In the genomic region with DNA sequence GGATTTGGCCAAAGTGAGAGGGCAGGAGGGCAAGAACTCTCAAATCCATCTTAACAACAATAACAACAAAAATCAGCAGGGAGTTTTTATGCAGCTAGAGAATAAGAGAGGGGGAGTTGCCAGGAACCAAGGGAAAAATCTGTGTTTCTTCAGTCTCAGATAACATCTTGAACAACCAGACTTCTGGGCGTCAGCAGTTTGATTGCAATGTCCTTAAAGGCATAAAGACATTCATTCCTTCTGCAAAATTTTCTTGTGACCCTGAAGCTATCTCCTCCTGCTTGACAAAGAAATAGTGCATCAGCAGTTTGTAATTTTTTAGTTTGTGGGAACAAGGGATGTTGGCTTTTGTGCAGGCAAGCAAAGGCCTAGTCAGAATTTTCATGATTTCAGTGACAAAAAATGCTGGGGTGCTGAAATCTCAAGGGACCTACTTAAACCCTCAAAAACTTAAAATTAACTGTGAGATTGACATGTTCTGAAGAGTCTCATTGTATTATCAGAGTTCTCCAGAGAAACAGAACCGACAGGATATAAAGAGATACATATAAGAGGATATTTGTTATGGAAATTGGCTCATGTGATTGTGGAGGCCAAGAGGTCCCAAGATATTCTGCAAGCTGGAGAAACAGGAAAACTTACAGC, we compare ENCODE assay signal across 23 cellular contexts.
DNase-seq lines count a peak whose midpoint lies in the region; ATAC-seq, FAIRE-seq and TF ChIP-seq lines count a peak whose summit lies in the region.
"Had no signal": no experiment of that assay in that cellular context is flagged by ENCODE, and none has a peak within 500 bp of the region (broad histone marks: within the 10 kb centered on the region; RNA-seq: fewer than 3 reads in every experiment).

No MANE protein-coding gene starts in this region.

- H3K4me1 Mint-ChIP-seq in mesothelial cell of epicardium, result peaks cover 44% of the 10 kb centered on the region

- POLR2A ChIA-PET in endothelial cell of umbilical vein (lab: Charles Lee), result no interaction called here

- H3K36me3 Mint-ChIP-seq in mesothelial cell of epicardium, result peaks cover 12% of the 10 kb centered on the region
- H3K36me3 Mint-ChIP-seq: CD8-positive, alpha-beta T cell had no signal

- no TSS peak for BruUV-seq in endothelial cell of umbilical vein (replicated peaks; lab: Mats Ljungman, UMichigan)

- peak overlapping the region; percentile 89 for H3K27ac Mint-ChIP-seq in mesothelial cell of epicardium
- H3K27ac Mint-ChIP-seq: CD8-positive, alpha-beta T cell had no signal

- ATAC-seq in HG02852 (IDR thresholded peaks at IDR 0.05; ENCODE audit: unreplicated experiment) (no peak), HG02588 (IDR thresholded peaks at IDR 0.05; ENCODE audit: unreplicated experiment) (no peak)
- ATAC-seq: CD8-positive, alpha-beta T cell; HCT116 had no signal

- H3K9me3 Mint-ChIP-seq in mesothelial cell of epicardium, result peaks cover 28% of the 10 kb centered on the region

- no peaks in the 10 kb centered on the region for H3K4me1 ChIP-seq in endothelial cell of umbilical vein (ENCODE audit: control insufficient read depth, extremely low read depth, insufficient read depth, low read length)

- TF ChIP-seq CTCF in endothelial cell of umbilical vein (IDR thresholded peaks at IDR 0.05; ENCODE audit: extremely low read depth in 1 of 2, insufficient read depth in 1 of 2, low read depth in 1 of 2, low read length in 2 of 2), result no peak
- no peak for TF ChIP-seq CTCF in mesothelial cell of epicardium (IDR thresholded peaks at IDR 0.05; ENCODE audit: unreplicated experiment)

- no peak for FAIRE-seq in endothelial cell of umbilical vein (lab: Jason Lieb, UNC)
- FAIRE-seq: G401.6, GM12892, H1 had no signal

- H3K4me3 Mint-ChIP-seq in mesothelial cell of epicardium, result no peak overlapping the region
- H3K4me3 Mint-ChIP-seq: CD8-positive, alpha-beta T cell had no signal

- H3K27me3 ChIP-seq in endothelial cell of umbilical vein (ENCODE audit: control insufficient read depth in 2 of 2, insufficient read depth in 2 of 2, low read length in 2 of 2), result no peaks in the 10 kb centered on the region
- H3K27me3 ChIP-seq: MG63 had no signal

- H3K9me3 ChIP-seq in SK-N-MC (ENCODE audit: low read depth, low read length), result no peaks in the 10 kb centered on the region
- H3K9me3 ChIP-seq in endothelial cell of umbilical vein (replicated peaks; ENCODE audit: control insufficient read depth, insufficient read depth, low read length), result no peaks in the 10 kb centered on the region
- H3K9me3 ChIP-seq: MG63 had no signal

- DNase-seq in COLO829 (ENCODE audit: low spot score) (peak; percentile 66), SK-N-MC (ENCODE audit: low read depth, low spot score) (peak; percentile 88), endothelial cell of umbilical vein (ENCODE audit: low read depth, low spot score) (peak; percentile 9), mesothelial cell of epicardium (ENCODE audit: low spot score in 2 of 2, unreplicated experiment in 2 of 2) (no peak), NCI-H2029 treated with DMSO at 0.1 percent for 48 hours (lab: John Stamatoyannopoulos, UW) (no peak)
- no peak for DNase-seq in effector CD4-positive, alpha-beta T cell
- DNase-seq: 8988T; AML-193; C1 segment of cervical spinal cord; CD8-positive, alpha-beta T cell; Karpas-422; MG63; NCI-H1417; NCI-H1694 treated with DMSO at 0.1 percent for 48 hours; NCI-H446; NCI-H526; SHP77 had no signal

- H3K4me3 ChIP-seq in SK-N-MC (0 out of 2 replicates have a peak overlapping the region, but pooled peaks have one; percentile 16), endothelial cell of umbilical vein (replicated peaks in 1 of 3; ENCODE audit: insufficient read depth in 1 of 3, low read depth in 1 of 3, low read length in 3 of 3) (no peak overlapping the region)
- H3K4me3 ChIP-seq: MG63 had no signal

- H3K27me3 Mint-ChIP-seq in mesothelial cell of epicardium (ENCODE audit: low read depth), result no peaks in the 10 kb centered on the region

- H3K27ac ChIP-seq in SK-N-MC (peak overlapping the region; percentile 85), endothelial cell of umbilical vein (ENCODE audit: insufficient read depth, low read depth, low read length) (no peak overlapping the region)

- H3K9me1 ChIP-seq in endothelial cell of umbilical vein (replicated peaks; ENCODE audit: control insufficient read depth, extremely low read depth, insufficient read depth, low read length), result no peaks in the 10 kb centered on the region

- H3K36me3 ChIP-seq in SK-N-MC (ENCODE audit: insufficient read depth, low read length) (no peaks in the 10 kb centered on the region), endothelial cell of umbilical vein (ENCODE audit: control insufficient read depth in 2 of 2, extremely low read depth in 1 of 2, insufficient read depth in 2 of 2, low read length in 2 of 2) (no peaks in the 10 kb centered on the region)
- H3K36me3 ChIP-seq: MG63 had no signal

- dilution Hi-C loops in endothelial cell of umbilical vein (cut with MboI; ENCODE audit: extremely low pct_ligation_motif_present, low sequenced_read_pairs), result no loop called here

- no peaks in the 10 kb centered on the region for H3K79me2 ChIP-seq in endothelial cell of umbilical vein (ENCODE audit: control insufficient read depth, insufficient read depth, low read length)

- intact Hi-C loops in endothelial cell of umbilical vein (cut with micrococcal nuclease), result no loop called here

- no peak overlapping the region for H3K4me2 ChIP-seq in endothelial cell of umbilical vein (ENCODE audit: insufficient read depth, low read length)

- no peaks in the 10 kb centered on the region for H4K20me1 ChIP-seq in endothelial cell of umbilical vein (replicated peaks; ENCODE audit: control insufficient read depth, extremely low read depth, insufficient read depth, low read length)

- no peak overlapping the region for H2AFZ ChIP-seq in endothelial cell of umbilical vein (ENCODE audit: low read depth, low read length)

- CTCF ChIA-PET in endothelial cell of umbilical vein (lab: Charles Lee), result no interaction called here

- TF ChIP-seq POLR2A in endothelial cell of umbilical vein (IDR thresholded peaks at IDR 0.05; ENCODE audit: low read depth, low read length), result no peak

- H3K9ac ChIP-seq in SK-N-MC (ENCODE audit: insufficient read length) (no peak overlapping the region), endothelial cell of umbilical vein (replicated peaks; ENCODE audit: extremely low read depth, insufficient read depth, low read length) (no peak overlapping the region)

TF ChIP-seq in endothelial cell of umbilical vein, 7 proteins besides CTCF, POLR2A, EP300 and RAD21:
- TF ChIP-seq FOS (IDR thresholded peaks at IDR 0.05; ENCODE audit: borderline replicate concordance, insufficient read depth, low read length), result no peak
- no peak for TF ChIP-seq POLR2AphosphoS5 (IDR thresholded peaks at IDR 0.05; ENCODE audit: insufficient read depth, low read depth, low read length)
- no peak for TF ChIP-seq EZH2 (IDR thresholded peaks at IDR 0.05; ENCODE audit: borderline replicate concordance, low read depth, low read length, severe bottlenecking)
- no peak for TF ChIP-seq JUN (IDR thresholded peaks at IDR 0.05; ENCODE audit: borderline replicate concordance, insufficient read depth, insufficient read length, low read depth)
- TF ChIP-seq, protein P1, sequence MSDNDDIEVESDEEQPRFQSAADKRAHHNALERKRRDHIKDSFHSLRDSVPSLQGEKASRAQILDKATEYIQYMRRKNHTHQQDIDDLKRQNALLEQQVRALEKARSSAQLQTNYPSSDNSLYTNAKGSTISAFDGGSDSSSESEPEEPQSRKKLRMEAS (IDR thresholded peaks at IDR 0.05; ENCODE audit: insufficient read depth, insufficient read length), result no peak
- no peak for TF ChIP-seq MYC (IDR thresholded peaks at IDR 0.05; ENCODE audit: low read depth, low read length)
- no peak for TF ChIP-seq GATA2 (IDR thresholded peaks at IDR 0.05; ENCODE audit: insufficient read depth, insufficient read length, low read depth, low read length)

Comparison
In these comparisons a context has a peak if more than half of its experiments do, and no peak if none do; other contexts are left out.
1. DNase-seq: peak in COLO829 (single experiment), SK-N-MC (single experiment) and endothelial cell of umbilical vein (single experiment); none in mesothelial cell of epicardium (0 of 2), NCI-H2029 treated with DMSO at 0.1 percent for 48 hours (single experiment) and effector CD4-positive, alpha-beta T cell (single experiment).